In genomic region chr10:75525067-75525466, GRCh38 we compare ENCODE assay signal across 11 cellular contexts.
"Had no signal": no experiment of that assay in that cellular context is flagged by ENCODE, and none has a peak within 500 bp of the region (broad histone marks: within the 10 kb centered on the region; RNA-seq: fewer than 3 reads in every experiment).

No MANE protein-coding gene starts in this region.

- H3K9me3 ChIP-seq: colonic mucosa, psoas muscle, right lobe of liver had no signal

- ATAC-seq: psoas muscle had no signal

- H3K27ac Mint-ChIP-seq: activated CD4-positive, alpha-beta T cell treated with anti-CD3 and anti-CD28 coated beads, Interleukin-2, amount 10 ng/mL, durations not matched to agents 7 days and 5 days; activated naive CD8-positive, alpha-beta T cell treated with anti-CD3 and anti-CD28 coated beads, Interleukin-2, amount 10 ng/mL, durations not matched to agents 7 days and 5 days; brain; neural progenitor cell; stimulated activated naive CD8-positive, alpha-beta T cell treated with anti-CD3 and anti-CD28 coated beads, Interleukin-15, Interleukin-2, amounts not matched to agents 100 ng/mL and 50 ng/mL, for 24 hours; type B pancreatic cell had no signal

- H3K27ac ChIP-seq: colonic mucosa, neural progenitor cell, psoas muscle, right lobe of liver had no signal

- H3K27me3 ChIP-seq: colonic mucosa, neural progenitor cell, right lobe of liver had no signal

- H3K27me3 Mint-ChIP-seq: activated naive CD8-positive, alpha-beta T cell treated with anti-CD3 and anti-CD28 coated beads, Interleukin-2, amount 10 ng/mL, durations not matched to agents 7 days and 5 days had no signal

- H3K36me3 Mint-ChIP-seq: activated naive CD8-positive, alpha-beta T cell treated with anti-CD3 and anti-CD28 coated beads, Interleukin-2, amount 10 ng/mL, durations not matched to agents 7 days and 5 days had no signal

- H3K4me1 Mint-ChIP-seq: activated CD4-positive, alpha-beta T cell treated with anti-CD3 and anti-CD28 coated beads, Interleukin-2, amount 10 ng/mL, durations not matched to agents 7 days and 5 days; activated naive CD8-positive, alpha-beta T cell treated with anti-CD3 and anti-CD28 coated beads, Interleukin-2, amount 10 ng/mL, durations not matched to agents 7 days and 5 days; brain had no signal

- H3K4me3 Mint-ChIP-seq: activated CD4-positive, alpha-beta T cell treated with anti-CD3 and anti-CD28 coated beads, Interleukin-2, amount 10 ng/mL, durations not matched to agents 7 days and 5 days; activated naive CD8-positive, alpha-beta T cell treated with anti-CD3 and anti-CD28 coated beads, Interleukin-2, amount 10 ng/mL, durations not matched to agents 7 days and 5 days; brain; neural progenitor cell; stimulated activated naive CD8-positive, alpha-beta T cell treated with anti-CD3 and anti-CD28 coated beads, Interleukin-15, Interleukin-2, amounts not matched to agents 100 ng/mL and 50 ng/mL, for 24 hours; type B pancreatic cell had no signal

- H3K9me3 Mint-ChIP-seq: activated CD4-positive, alpha-beta T cell treated with anti-CD3 and anti-CD28 coated beads, Interleukin-2, amount 10 ng/mL, durations not matched to agents 7 days and 5 days; activated naive CD8-positive, alpha-beta T cell treated with anti-CD3 and anti-CD28 coated beads, Interleukin-2, amount 10 ng/mL, durations not matched to agents 7 days and 5 days had no signal

- DNase-seq: activated CD4-positive, alpha-beta T cell treated with anti-CD3 and anti-CD28 coated beads, Interleukin-2, amount 10 ng/mL, durations not matched to agents 7 days and 5 days; activated CD8-positive, alpha-beta memory T cell treated with anti-CD3 and anti-CD28 coated beads, Interleukin-2, amount 50 U/mL, for 48 hours; activated naive CD8-positive, alpha-beta T cell treated with anti-CD3 and anti-CD28 coated beads, Interleukin-2, amount 10 ng/mL, durations not matched to agents 7 days and 5 days; central memory CD4-positive, alpha-beta T cell; colonic mucosa; psoas muscle; right lobe of liver had no signal
